ENCODE assay signal across 16 cellular contexts in genomic region chr9:125896964-125897363, GRCh38.
"Had no signal": no experiment of that assay in that cellular context is flagged by ENCODE, and none has a peak within 500 bp of the region (broad histone marks: within the 10 kb centered on the region; RNA-seq: fewer than 3 reads in every experiment).

No MANE protein-coding gene starts in this region.

- H3K9me3 ChIP-seq: esophagus squamous epithelium, neutrophil, stomach, thyroid gland had no signal

- H3K4me3 ChIP-seq: esophagus squamous epithelium, stomach, thyroid gland had no signal

- H3K27ac ChIP-seq: epithelial cell of prostate, esophagus squamous epithelium, neutrophil, stomach, thyroid gland had no signal

- H3K4me1 ChIP-seq: esophagus squamous epithelium, thyroid gland had no signal

- DNase-seq: effector memory CD8-positive, alpha-beta T cell; esophagus squamous epithelium; foreskin fibroblast; kidney glomerular epithelial cell; mammary epithelial cell; naive thymus-derived CD4-positive, alpha-beta T cell; nephron progenitor cell; posterior cingulate gyrus; stimulated activated CD4-positive, alpha-beta T cell treated with anti-CD3 and anti-CD28 coated beads, Interleukin-2, amount 100 ng/mL, for 24 hours; stimulated activated CD4-positive, alpha-beta T cell treated with anti-CD3 and anti-CD28 coated beads, Interleukin-4, amount 100 ng/mL, for 4 hours; stimulated activated naive CD4-positive, alpha-beta T cell; stomach; thyroid gland had no signal

- FAIRE-seq: urothelium cell line had no signal

- H3K36me3 ChIP-seq: esophagus squamous epithelium, neutrophil, stomach, thyroid gland had no signal
